In genomic region chr18:52694804-52695203, GRCh38 we compare ENCODE assay signal across 10 cellular contexts.
DNase-seq lines count a peak whose midpoint lies in the region; ATAC-seq, FAIRE-seq and TF ChIP-seq lines count a peak whose summit lies in the region.
"Had no signal": no experiment of that assay in that cellular context is flagged by ENCODE, and none has a peak within 500 bp of the region (broad histone marks: within the 10 kb centered on the region; RNA-seq: fewer than 3 reads in every experiment).

No MANE protein-coding gene starts in this region.

- no peaks in the 10 kb centered on the region for H3K27me3 ChIP-seq in Loucy (ENCODE audit: insufficient read depth, low read length, poor library complexity, severe bottlenecking)
- no peaks in the 10 kb centered on the region for H3K27me3 ChIP-seq in H1 (replicated peaks in 1 of 4; ENCODE audit: control insufficient read depth in 3 of 4, extremely low read depth in 1 of 4, insufficient read depth in 3 of 4, low read length in 3 of 4)

- no peak overlapping the region for H3K4ac ChIP-seq in H1 (replicated peaks; ENCODE audit: insufficient read length, low read depth, low read length)

- H3K4me1 ChIP-seq in Loucy (ENCODE audit: insufficient read depth, low read length, poor library complexity, severe bottlenecking) (no peaks in the 10 kb centered on the region), H1 (replicated peaks in 1 of 4; ENCODE audit: control insufficient read depth in 3 of 4, insufficient read depth in 4 of 4, low read length in 3 of 4) (no peaks in the 10 kb centered on the region)

- TF ChIP-seq CTCF in Loucy (conservative IDR thresholded peaks at IDR 0.05; ENCODE audit: low read length) (peak; percentile 47), H1 (IDR thresholded peaks at IDR 0.05; ENCODE audit: control extremely low read depth in 1 of 3, insufficient read depth in 1 of 3, low read depth in 1 of 3, low read length in 3 of 3) (peak; percentile 24 to 57 (median 52))

- H2BK120ac ChIP-seq in H1 (replicated peaks; ENCODE audit: low read depth, low read length) = no peak overlapping the region

- H3K9me2 ChIP-seq in Loucy (replicated peaks; ENCODE audit: low read depth, low read length) = no peaks in the 10 kb centered on the region

- DNase-seq in NCI-H1417 (lab: John Stamatoyannopoulos, UW) (peak; percentile 5 to 62 (median 25)), NCI-H1417 treated with DMSO at 0.1 percent for 48 hours (lab: John Stamatoyannopoulos, UW) (no peak), H1 (ENCODE audit: low read depth in 1 of 2, low spot score in 2 of 2) (peak in 1 of 2 experiments; percentile 48), putamen (ENCODE audit: low spot score) (peak; percentile 77), NCI-H2081 treated with DMSO at 0.1 percent for 48 hours (lab: John Stamatoyannopoulos, UW) (no peak)
- DNase-seq: kidney glomerular epithelial cell, NCI-H2107 had no signal

- H3K79me2 ChIP-seq in Loucy (ENCODE audit: insufficient read depth, low read length) (no peaks in the 10 kb centered on the region), H1 (ENCODE audit: control insufficient read depth in 1 of 2, insufficient read depth in 2 of 2, low read length in 2 of 2) (no peaks in the 10 kb centered on the region)

- H3K4me3 ChIP-seq in Loucy (ENCODE audit: low read length, poor library complexity, severe bottlenecking) = no peak overlapping the region
- no peak overlapping the region for H3K4me3 ChIP-seq in H1 (ENCODE audit: extremely low read depth in 1 of 4, insufficient read depth in 2 of 4, low read depth in 3 of 4, low read length in 4 of 4)

- no peak overlapping the region for H2BK15ac ChIP-seq in H1 (ENCODE audit: low read length)

- TF ChIP-seq RAD21 in H1 (IDR thresholded peaks at IDR 0.05 in 1 of 2, conservative IDR thresholded peaks at IDR 0.05 in 1 of 2; ENCODE audit: low read depth in 2 of 2, low read length in 2 of 2) = peak; percentile 64 to 68

- H3K79me1 ChIP-seq in H1 (ENCODE audit: low read depth, low read length) = no peaks in the 10 kb centered on the region

- H3F3A ChIP-seq in Loucy (ENCODE audit: low read depth) = no peaks in the 10 kb centered on the region

- no peak overlapping the region for H3K14ac ChIP-seq in H1 (ENCODE audit: insufficient read length)

- 68% methylated on average over 1 of the region's 1 CpG; no CpG with 5 or more reads in 1 of the 2 experiments for WGBS in H1 (ENCODE audit: extremely low coverage in 1 of 2, insufficient coverage in 1 of 2, insufficient read length in 1 of 2, insufficient replicate concordance in 2 of 2, low coverage in 1 of 2, low lambda C conversion rate in 2 of 2, missing lambda C conversion rate in 1 of 2), 2 experiments

- H3K4me2 ChIP-seq in Loucy (ENCODE audit: low read depth, low read length, poor library complexity, severe bottlenecking) (no peak overlapping the region), H1 (ENCODE audit: insufficient read depth in 1 of 2, low read depth in 2 of 2, low read length in 2 of 2) (no peak overlapping the region)

- H3K9ac ChIP-seq in Loucy (ENCODE audit: low read depth, low read length, poor library complexity, severe bottlenecking) = no peak overlapping the region
- H3K9ac ChIP-seq in H1 (replicated peaks in 1 of 4; ENCODE audit: extremely low read depth in 1 of 4, low read depth in 3 of 4, low read length in 3 of 4) = no peak overlapping the region

- H4K8ac ChIP-seq in H1 (ENCODE audit: extremely low read depth, insufficient read depth, low read length) = no peak overlapping the region

- CTCF ChIA-PET in H1 (lab: Charles Lee; ENCODE audit: partially characterized antibody) = interaction anchor here (0.7 to 1.3 kb wide), 6 partner anchors 10 to 1585 kb away, joined by 3 read pairs; no protein-coding TSS in a partner anchor

- TF ChIP-seq EP300 in H1 (IDR thresholded peaks at IDR 0.05; ENCODE audit: borderline replicate concordance in 1 of 2, low read depth in 2 of 2, low read length in 2 of 2) = no peak

- H4K5ac ChIP-seq in H1 (ENCODE audit: insufficient read length, low read depth, low read length) = no peak overlapping the region

- H3K23me2 ChIP-seq in H1 (ENCODE audit: low read depth, low read length) = no peaks in the 10 kb centered on the region

- no peak overlapping the region for H2BK20ac ChIP-seq in H1 (ENCODE audit: low read length)

- TF ChIP-seq POLR2A in H1 (IDR thresholded peaks at IDR 0.05; ENCODE audit: control extremely low read depth in 1 of 2, low read depth in 2 of 2, low read length in 2 of 2) = no peak

- FAIRE-seq in H1 (lab: Jason Lieb, UNC) = peak; percentile 60

- no peak overlapping the region for H2BK5ac ChIP-seq in H1 (ENCODE audit: low read depth, low read length)

- H3K27ac ChIP-seq in H1 (ENCODE audit: low read depth, low read length) = no peak overlapping the region

- H3K18ac ChIP-seq in H1 (ENCODE audit: extremely low read depth, low read length) = no peak overlapping the region

- POLR2A ChIA-PET in H1 (lab: Charles Lee; ENCODE audit: partially characterized antibody) = no interaction called here

- H3K23ac ChIP-seq in H1 (ENCODE audit: insufficient read length) = no peak overlapping the region

- H2BK12ac ChIP-seq in H1 (ENCODE audit: low read depth, low read length) = no peak overlapping the region

- H4K20me1 ChIP-seq in Loucy (ENCODE audit: insufficient read depth, low read length, poor library complexity, severe bottlenecking) (no peaks in the 10 kb centered on the region), H1 (replicated peaks in 1 of 2; ENCODE audit: control insufficient read depth in 1 of 2, insufficient read depth in 2 of 2, low read length in 2 of 2) (no peaks in the 10 kb centered on the region)

- ATAC-seq in HG02938 (IDR thresholded peaks at IDR 0.05; ENCODE audit: unreplicated experiment) (no peak), HG03571 (IDR thresholded peaks at IDR 0.05; ENCODE audit: unreplicated experiment) (no peak)

- H3K36me3 ChIP-seq in Loucy (ENCODE audit: insufficient read depth, low read length) (no peaks in the 10 kb centered on the region), H1 (ENCODE audit: control insufficient read depth in 2 of 4, insufficient read depth in 4 of 4, low read length in 3 of 4) (no peaks in the 10 kb centered on the region)

- H2AK5ac ChIP-seq in H1 (ENCODE audit: low read depth, low read length) = no peak overlapping the region

- H2AFZ ChIP-seq in Loucy (ENCODE audit: low read length) (no peak overlapping the region), H1 (ENCODE audit: low read length) (no peak overlapping the region)

- H3K9me3 ChIP-seq in Loucy (ENCODE audit: insufficient read depth, low read depth, low read length) (no peaks in the 10 kb centered on the region), H1 (ENCODE audit: insufficient read depth in 2 of 2, low read depth in 1 of 2, low read length in 1 of 2) (no peaks in the 10 kb centered on the region)

- no peak overlapping the region for H3K56ac ChIP-seq in H1 (replicated peaks; ENCODE audit: insufficient read length, low read depth, low read length)

- H4K91ac ChIP-seq in H1 (replicated peaks; ENCODE audit: insufficient read length, low read length) = no peak overlapping the region

TF ChIP-seq in H1, 55 proteins besides CTCF, POLR2A, EP300 and RAD21:
- TF ChIP-seq JUN (IDR thresholded peaks at IDR 0.05; ENCODE audit: low read depth, low read length) (no peak), CTBP2 (IDR thresholded peaks at IDR 0.05; ENCODE audit: borderline replicate concordance, insufficient read depth, insufficient read length, low read length) (no peak), SIN3A (conservative IDR thresholded peaks at IDR 0.05 in 1 of 2, IDR thresholded peaks at IDR 0.05 in 1 of 2; ENCODE audit: low read depth in 1 of 2, low read length in 2 of 2) (no peak), SP1 (IDR thresholded peaks at IDR 0.05; ENCODE audit: low read depth, low read length) (no peak), CBX8 (IDR thresholded peaks at IDR 0.05; ENCODE audit: borderline replicate concordance, low read depth, low read length) (no peak), RXRA (IDR thresholded peaks at IDR 0.05; ENCODE audit: insufficient read depth, low read depth, low read length) (no peak), KDM5A (IDR thresholded peaks at IDR 0.05; ENCODE audit: low read length) (no peak)
- TF ChIP-seq, protein P1, sequence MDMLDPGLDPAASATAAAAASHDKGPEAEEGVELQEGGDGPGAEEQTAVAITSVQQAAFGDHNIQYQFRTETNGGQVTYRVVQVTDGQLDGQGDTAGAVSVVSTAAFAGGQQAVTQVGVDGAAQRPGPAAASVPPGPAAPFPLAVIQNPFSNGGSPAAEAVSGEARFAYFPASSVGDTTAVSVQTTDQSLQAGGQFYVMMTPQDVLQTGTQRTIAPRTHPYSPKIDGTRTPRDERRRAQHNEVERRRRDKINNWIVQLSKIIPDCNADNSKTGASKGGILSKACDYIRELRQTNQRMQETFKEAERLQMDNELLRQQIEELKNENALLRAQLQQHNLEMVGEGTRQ (IDR thresholded peaks at IDR 0.05; ENCODE audit: low read length) = no peak
TF ChIP-seq in H1: peak in this region for 0.

Comparison
In these comparisons a context has a peak if more than half of its experiments do, and no peak if none do; other contexts are left out.
1. DNase-seq: peak in NCI-H1417 (3 of 3) and putamen (single experiment); none in NCI-H1417 treated with DMSO at 0.1 percent for 48 hours (single experiment) and NCI-H2081 treated with DMSO at 0.1 percent for 48 hours (single experiment).